17 cellular contexts compared by ENCODE assay signal in the genomic region with DNA sequence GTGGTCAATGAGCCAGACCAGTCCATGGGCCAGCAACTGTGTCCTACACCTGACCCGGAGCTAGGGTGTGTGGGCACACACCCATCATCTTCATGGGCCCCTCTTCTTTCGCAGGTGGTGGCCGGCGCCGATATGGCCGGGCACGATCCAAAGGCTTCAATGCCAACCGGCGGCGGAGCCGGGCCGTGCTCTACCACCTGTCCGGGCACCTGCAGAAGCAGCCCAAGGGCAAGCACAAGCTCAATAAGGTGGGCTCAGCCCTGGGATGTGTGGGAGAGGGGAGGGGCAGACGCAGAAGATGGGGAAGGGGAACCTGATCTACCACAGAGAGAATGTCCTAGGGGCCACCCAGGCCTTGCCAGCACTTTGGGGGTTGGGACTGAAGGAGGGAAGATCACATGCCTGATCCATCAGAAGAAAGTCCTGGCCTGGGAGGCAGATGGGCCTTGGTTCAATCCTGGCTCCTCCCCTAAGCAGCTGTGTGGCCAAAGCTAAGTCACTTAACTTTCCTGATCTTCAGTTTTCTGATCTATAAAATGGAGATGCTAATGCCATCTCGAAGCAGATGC. TPM values are rescaled to one million over a fixed set of nuclear protein-coding genes. Genes with fewer than 3 reads are reported as not detected.
A peak's percentile ranks its signal among the peaks of the same experiment; 100 is the strongest.
DNase-seq lines count a peak whose midpoint lies in the region; ATAC-seq lines count a peak whose summit lies in the region.
"Had no signal": no experiment of that assay in that cellular context is flagged by ENCODE, and none has a peak within 500 bp of the region (broad histone marks: within the 10 kb centered on the region; RNA-seq: fewer than 3 reads in every experiment).

No MANE protein-coding gene starts in this region.

- H3K4me1 ChIP-seq in CD4-positive, CD25-positive, alpha-beta regulatory T cell (ENCODE audit: control insufficient read depth, insufficient read depth, low read length, poor library complexity, severe bottlenecking) = peaks cover 23% of the 10 kb centered on the region
- peaks cover 15 to 18% of the 10 kb centered on the region in 2 donors for H3K4me1 ChIP-seq in neuronal stem cell (ENCODE audit: control insufficient read depth in 2 of 2, insufficient read depth in 1 of 2, low read depth in 1 of 2, low read length in 2 of 2)

- no peak overlapping the region for H4K91ac ChIP-seq in neuronal stem cell (ENCODE audit: low read depth, low read length, poor library complexity)

- H3K4me2 ChIP-seq in neuronal stem cell (ENCODE audit: insufficient read depth, low read length, poor library complexity, severe bottlenecking) = no peak overlapping the region

- POLR2A ChIA-PET in activated naive CD8-positive, alpha-beta T cell treated with anti-CD3 and anti-CD28 coated beads, Interleukin-2, amount 10 ng/mL, durations not matched to agents 7 days and 5 days (lab: Charles Lee) = no interaction called here

- H3K36me3 Mint-ChIP-seq in CD4-positive, CD25-positive, alpha-beta regulatory T cell = no peaks in the 10 kb centered on the region
- H3K36me3 Mint-ChIP-seq in activated naive CD8-positive, alpha-beta T cell treated with anti-CD3 and anti-CD28 coated beads, Interleukin-2, amount 10 ng/mL, durations not matched to agents 7 days and 5 days = no peaks in the 10 kb centered on the region

- H3K23ac ChIP-seq in neuronal stem cell (ENCODE audit: low read depth, low read length, poor library complexity) = peak overlapping the region; percentile 27

- no peak overlapping the region for H2BK120ac ChIP-seq in neuronal stem cell (ENCODE audit: low read depth, low read length)

- H3K27me3 Mint-ChIP-seq in CD4-positive, CD25-positive, alpha-beta regulatory T cell = peaks cover 45% of the 10 kb centered on the region
- H3K27me3 Mint-ChIP-seq in activated naive CD8-positive, alpha-beta T cell treated with anti-CD3 and anti-CD28 coated beads, Interleukin-2, amount 10 ng/mL, durations not matched to agents 7 days and 5 days = peaks cover 27% of the 10 kb centered on the region

- H3K27ac Mint-ChIP-seq in CD4-positive, CD25-positive, alpha-beta regulatory T cell = no peak overlapping the region
- peak overlapping the region; percentile 52 for H3K27ac Mint-ChIP-seq in activated naive CD8-positive, alpha-beta T cell treated with anti-CD3 and anti-CD28 coated beads, Interleukin-2, amount 10 ng/mL, durations not matched to agents 7 days and 5 days

- no peak overlapping the region for H2BK12ac ChIP-seq in neuronal stem cell (ENCODE audit: low read length)

- H3K4me3 Mint-ChIP-seq in CD4-positive, CD25-positive, alpha-beta regulatory T cell = peak overlapping the region in 3 of 4 donors; percentile 23 to 88 (median 44)
- peak overlapping the region; percentile 6 for H3K4me3 Mint-ChIP-seq in activated naive CD8-positive, alpha-beta T cell treated with anti-CD3 and anti-CD28 coated beads, Interleukin-2, amount 10 ng/mL, durations not matched to agents 7 days and 5 days

- no peaks in the 10 kb centered on the region for H3K9me3 ChIP-seq in CD4-positive, CD25-positive, alpha-beta regulatory T cell (ENCODE audit: control insufficient read depth in 2 of 2, low read length in 2 of 2)
- peaks cover 0 to 2% of the 10 kb centered on the region in 2 donors for H3K9me3 ChIP-seq in neuronal stem cell (replicated peaks in 1 of 2; ENCODE audit: control insufficient read depth in 2 of 2, insufficient read depth in 1 of 2, low read depth in 1 of 2, low read length in 2 of 2)

- no peak overlapping the region for H3K9ac ChIP-seq in neuronal stem cell (ENCODE audit: low read depth, low read length, poor library complexity)

- H3K27ac ChIP-seq in CD4-positive, CD25-positive, alpha-beta regulatory T cell (ENCODE audit: insufficient read depth, low read length, poor library complexity, severe bottlenecking) = no peak overlapping the region
- no peak overlapping the region for H3K27ac ChIP-seq in neuronal stem cell (replicated peaks; ENCODE audit: low read length)
- H3K27ac ChIP-seq: SK-N-MC had no signal

- peak; percentile 20 for DNase-seq in activated CD4-positive, CD25-positive, alpha-beta regulatory T cell treated with anti-CD3 and anti-CD28 coated beads, Interleukin-2, amount 50 U/mL, for 72 hours
- DNase-seq in CD4-positive, CD25-positive, alpha-beta regulatory T cell = no peak
- no peak for DNase-seq in activated naive CD8-positive, alpha-beta T cell treated with anti-CD3 and anti-CD28 coated beads, Interleukin-2, amount 10 ng/mL, durations not matched to agents 7 days and 5 days
- no peak for DNase-seq in neuronal stem cell (ENCODE audit: low spot score)
- no peak for DNase-seq in SIG-M5 treated with dmso at 0.1 percent for 504 hours (lab: John Stamatoyannopoulos, UW; ENCODE audit: unreplicated experiment)
- DNase-seq in KBM-7 = no peak
- no peak for DNase-seq in medulla oblongata (ENCODE audit: extremely low spot score)
- DNase-seq: C1 segment of cervical spinal cord; DMS79; KG1; NCI-H1048; NCI-H146; NCI-H2081 treated with DMSO at 0.1 percent for 48 hours; NCI-H524 treated with DMSO at 0.1 percent for 48 hours; NK-92 treated with Interleukin-12 subunit alpha and Interleukin-12 subunit beta, amount 100 ng/mL, for 24 hours had no signal

- peak overlapping the region; percentile 66 for H3K18ac ChIP-seq in neuronal stem cell (ENCODE audit: low read length)

- H3K79me1 ChIP-seq in neuronal stem cell (ENCODE audit: low read depth, low read length) = no peaks in the 10 kb centered on the region

- H4K8ac ChIP-seq in neuronal stem cell (ENCODE audit: low read depth, low read length) = no peak overlapping the region

- peak overlapping the region; percentile 44 for H2BK15ac ChIP-seq in neuronal stem cell (ENCODE audit: low read length)

- no peak overlapping the region for H3K14ac ChIP-seq in neuronal stem cell (ENCODE audit: low read length)

- no peak for ATAC-seq in activated CD4-positive, CD25-positive, alpha-beta regulatory T cell treated with anti-CD3 and anti-CD28 coated beads, Interleukin-2, amount 50 U/mL, for 24 hours
- ATAC-seq in CD4-positive, CD25-positive, alpha-beta regulatory T cell (ENCODE audit: low read depth in 2 of 2) = no peak
- no peak for ATAC-seq in activated naive CD8-positive, alpha-beta T cell treated with anti-CD3 and anti-CD28 coated beads, Interleukin-2, amount 10 ng/mL, durations not matched to agents 7 days and 5 days (ENCODE audit: low read depth)

- H3K36me3 ChIP-seq in CD4-positive, CD25-positive, alpha-beta regulatory T cell (ENCODE audit: control insufficient read depth, insufficient read depth, low read length) = no peaks in the 10 kb centered on the region
- no peaks in the 10 kb centered on the region for H3K36me3 ChIP-seq in neuronal stem cell (replicated peaks in 1 of 2; ENCODE audit: control insufficient read depth in 2 of 2, insufficient read depth in 2 of 2, low read length in 2 of 2)

- in situ Hi-C loops in KBM-7 (cut with MboI; ENCODE audit: low pct_unique_long_range_greater_than_20kb, low sequenced_read_pairs) = no loop called here

- H2AK5ac ChIP-seq in neuronal stem cell (ENCODE audit: low read depth, low read length) = peak overlapping the region; percentile 72

- H3K4ac ChIP-seq in neuronal stem cell (ENCODE audit: low read length) = no peak overlapping the region

- no peak overlapping the region for H3K4me3 ChIP-seq in CD4-positive, CD25-positive, alpha-beta regulatory T cell (ENCODE audit: low read depth, low read length)
- H3K4me3 ChIP-seq in neuronal stem cell (ENCODE audit: low read length in 2 of 2) = no peak overlapping the region
- H3K4me3 ChIP-seq: SK-N-MC had no signal

- H3K9me3 Mint-ChIP-seq in CD4-positive, CD25-positive, alpha-beta regulatory T cell = peaks cover 0 to 2% (median 0%) of the 10 kb centered on the region in 7 donors
- H3K9me3 Mint-ChIP-seq in activated naive CD8-positive, alpha-beta T cell treated with anti-CD3 and anti-CD28 coated beads, Interleukin-2, amount 10 ng/mL, durations not matched to agents 7 days and 5 days = no peaks in the 10 kb centered on the region

- no CpG with 5 or more reads among the region's 15 CpGs for WGBS in neuronal stem cell (ENCODE audit: extremely low coverage in 2 of 2, insufficient read length in 2 of 2, insufficient replicate concordance in 1 of 2), 2 donors

- H3K27me3 ChIP-seq in CD4-positive, CD25-positive, alpha-beta regulatory T cell (ENCODE audit: control insufficient read depth, insufficient read depth, low read length) = peaks cover 2% of the 10 kb centered on the region
- peaks cover 31 to 92% (median 87%) of the 10 kb centered on the region in 3 experiments for H3K27me3 ChIP-seq in neuronal stem cell (ENCODE audit: control insufficient read depth in 3 of 3, insufficient read depth in 3 of 3, low read depth in 1 of 3, low read length in 3 of 3)

- no peak overlapping the region for H2BK5ac ChIP-seq in neuronal stem cell (ENCODE audit: low read length)

- H3K4me1 Mint-ChIP-seq in CD4-positive, CD25-positive, alpha-beta regulatory T cell = peaks cover 0 to 39% (median 21%) of the 10 kb centered on the region in 4 donors
- H3K4me1 Mint-ChIP-seq in activated naive CD8-positive, alpha-beta T cell treated with anti-CD3 and anti-CD28 coated beads, Interleukin-2, amount 10 ng/mL, durations not matched to agents 7 days and 5 days = peaks cover 24% of the 10 kb centered on the region

- no peak overlapping the region for H2AFZ ChIP-seq in neuronal stem cell (ENCODE audit: low read length)

RNA-seq across cellular contexts. Expression of gene KCNH3, which starts 3.8 kb away (rescaled TPM):
- 1.2 TPM for total RNA-seq in CD4-positive, CD25-positive, alpha-beta regulatory T cell
- polyA plus RNA-seq in CD4-positive, CD25-positive, alpha-beta regulatory T cell = 1 to 10 TPM; 1.1 to 2.1 (median 1.5) TPM
- total RNA-seq in activated naive CD8-positive, alpha-beta T cell treated with anti-CD3 and anti-CD28 coated beads, Interleukin-2, amount 10 ng/mL, durations not matched to agents 7 days and 5 days = 1 to 10 TPM; 5.4 to 5.8 TPM
- 0.36 TPM for polyA plus RNA-seq in neuronal stem cell (2013, experiment 1 of 2)
- polyA plus RNA-seq in neuronal stem cell (2013, experiment 2 of 2) = 0.40 TPM

RNA-seq across cellular contexts. Expression of gene MCRS1, which starts 25.3 kb away (rescaled TPM):
- 72.8 TPM for total RNA-seq in CD4-positive, CD25-positive, alpha-beta regulatory T cell
- 10 to 100 TPM; 62.8 to 81.0 (median 67.8) TPM for polyA plus RNA-seq in CD4-positive, CD25-positive, alpha-beta regulatory T cell
- 10 to 100 TPM; 83.8 to 83.9 TPM for total RNA-seq in activated naive CD8-positive, alpha-beta T cell treated with anti-CD3 and anti-CD28 coated beads, Interleukin-2, amount 10 ng/mL, durations not matched to agents 7 days and 5 days
- 68.8 TPM for polyA plus RNA-seq in neuronal stem cell (2013, experiment 1 of 2)
- polyA plus RNA-seq in neuronal stem cell (2013, experiment 2 of 2) = 67.4 TPM
